Comparison of ENCODE assay signal across 31 cellular contexts in genomic region chr1:28869952-28870351, GRCh38. TPM values are rescaled to one million over a fixed set of nuclear protein-coding genes. Genes with fewer than 3 reads are reported as not detected.
"Had no signal": no experiment of that assay in that cellular context is flagged by ENCODE, and none has a peak within 500 bp of the region (broad histone marks: within the 10 kb centered on the region; RNA-seq: fewer than 3 reads in every experiment).

No MANE protein-coding gene starts in this region.

- H3K4me1 ChIP-seq: stomach, suprapubic skin, thyroid gland, tibial artery, tibial nerve, transverse colon, upper lobe of left lung, upper lobe of right lung, uterus, vagina had no signal

- H3K27me3 ChIP-seq: testis, thyroid gland, transverse colon, upper lobe of left lung, uterus, vagina had no signal

- H3K9me3 Mint-ChIP-seq: stimulated activated effector memory CD8-positive, alpha-beta T cell treated with anti-CD3 and anti-CD28 coated beads, Interleukin-12 subunit alpha, Interleukin-12 subunit beta, amount 100 ng/mL, for 72 hours; stimulated activated memory B cell treated with anti-CD40 and anti-IgM and Interleukin-4, amounts not matched to agents 10 μg/mL and 1 μg/mL and 100 μg/mL, for 72 hours; stimulated activated naive B cell treated with anti-CD40 and anti-IgM and Interleukin-4, amounts not matched to agents 10 μg/mL and 1 μg/mL and 100 μg/mL, for 72 hours; stimulated activated naive CD8-positive, alpha-beta T cell treated with anti-CD3 and anti-CD28 coated beads, Interleukin-15, amount 100 ng/mL, for 72 hours; stimulated activated naive CD8-positive, alpha-beta T cell treated with anti-CD3 and anti-CD28 coated beads, Interleukin-15, Interleukin-2, amounts not matched to agents 100 ng/mL and 50 ng/mL, for 24 hours; type B pancreatic cell had no signal

- H3K27ac Mint-ChIP-seq: stimulated activated effector memory CD8-positive, alpha-beta T cell treated with anti-CD3 and anti-CD28 coated beads, Interleukin-12 subunit alpha, Interleukin-12 subunit beta, amount 100 ng/mL, for 72 hours; stimulated activated memory B cell treated with anti-CD40 and anti-IgM and Interleukin-4, amounts not matched to agents 10 μg/mL and 1 μg/mL and 100 μg/mL, for 72 hours; stimulated activated naive B cell treated with anti-CD40 and anti-IgM and Interleukin-4, amounts not matched to agents 10 μg/mL and 1 μg/mL and 100 μg/mL, for 72 hours; stimulated activated naive CD8-positive, alpha-beta T cell treated with anti-CD3 and anti-CD28 coated beads, Interleukin-15, amount 100 ng/mL, for 72 hours; stimulated activated naive CD8-positive, alpha-beta T cell treated with anti-CD3 and anti-CD28 coated beads, Interleukin-15, Interleukin-2, amounts not matched to agents 100 ng/mL and 50 ng/mL, for 24 hours; type B pancreatic cell had no signal

- H3K9me3 ChIP-seq: stomach, suprapubic skin, testis, thoracic aorta, thyroid gland, tibial artery, tibial nerve, transverse colon, upper lobe of left lung, upper lobe of right lung, uterus, vagina had no signal

- H3K36me3 Mint-ChIP-seq: stimulated activated effector memory CD8-positive, alpha-beta T cell treated with anti-CD3 and anti-CD28 coated beads, Interleukin-12 subunit alpha, Interleukin-12 subunit beta, amount 100 ng/mL, for 72 hours; stimulated activated memory B cell treated with anti-CD40 and anti-IgM and Interleukin-4, amounts not matched to agents 10 μg/mL and 1 μg/mL and 100 μg/mL, for 72 hours; stimulated activated naive B cell treated with anti-CD40 and anti-IgM and Interleukin-4, amounts not matched to agents 10 μg/mL and 1 μg/mL and 100 μg/mL, for 72 hours; type B pancreatic cell had no signal

- H3K4me3 Mint-ChIP-seq: stimulated activated effector memory CD8-positive, alpha-beta T cell treated with anti-CD3 and anti-CD28 coated beads, Interleukin-12 subunit alpha, Interleukin-12 subunit beta, amount 100 ng/mL, for 72 hours; stimulated activated memory B cell treated with anti-CD40 and anti-IgM and Interleukin-4, amounts not matched to agents 10 μg/mL and 1 μg/mL and 100 μg/mL, for 72 hours; stimulated activated naive B cell treated with anti-CD40 and anti-IgM and Interleukin-4, amounts not matched to agents 10 μg/mL and 1 μg/mL and 100 μg/mL, for 72 hours; stimulated activated naive CD8-positive, alpha-beta T cell treated with anti-CD3 and anti-CD28 coated beads, Interleukin-15, amount 100 ng/mL, for 72 hours; stimulated activated naive CD8-positive, alpha-beta T cell treated with anti-CD3 and anti-CD28 coated beads, Interleukin-15, Interleukin-2, amounts not matched to agents 100 ng/mL and 50 ng/mL, for 24 hours; type B pancreatic cell had no signal

- FAIRE-seq: urothelium cell line had no signal

- H3K4me1 Mint-ChIP-seq: stimulated activated effector memory CD8-positive, alpha-beta T cell treated with anti-CD3 and anti-CD28 coated beads, Interleukin-12 subunit alpha, Interleukin-12 subunit beta, amount 100 ng/mL, for 72 hours; stimulated activated memory B cell treated with anti-CD40 and anti-IgM and Interleukin-4, amounts not matched to agents 10 μg/mL and 1 μg/mL and 100 μg/mL, for 72 hours; stimulated activated naive B cell treated with anti-CD40 and anti-IgM and Interleukin-4, amounts not matched to agents 10 μg/mL and 1 μg/mL and 100 μg/mL, for 72 hours; stimulated activated naive CD8-positive, alpha-beta T cell treated with anti-CD3 and anti-CD28 coated beads, Interleukin-15, amount 100 ng/mL, for 72 hours had no signal

- H3K36me3 ChIP-seq: stomach, suprapubic skin, thoracic aorta, thyroid gland, tibial artery, tibial nerve, transverse colon, upper lobe of left lung, upper lobe of right lung, uterus, vagina had no signal

- DNase-seq: stimulated activated CD4-positive, alpha-beta T cell treated with anti-CD3 and anti-CD28 coated beads, Interleukin-2, amount 100 ng/mL, for 48 hours; stimulated activated CD4-positive, alpha-beta T cell treated with anti-CD3 and anti-CD28 coated beads, Interleukin-4, amount 100 ng/mL, for 1 hour; stimulated activated CD4-positive, alpha-beta T cell treated with anti-CD3 and anti-CD28 coated beads, Interleukin-4, amount 100 ng/mL, for 24 hours; stimulated activated CD4-positive, alpha-beta T cell treated with anti-CD3 and anti-CD28 coated beads, Interleukin-4, amount 100 ng/mL, for 4 hours; stimulated activated CD8-positive, alpha-beta memory T cell treated with anti-CD3 and anti-CD28 coated beads, Interleukin-4, amount 100 ng/mL, for 48 hours; stimulated activated naive B cell treated with anti-CD40 and anti-IgM and Interleukin-4, amounts not matched to agents 10 μg/mL and 1 μg/mL and 100 μg/mL, for 72 hours; stimulated activated naive CD4-positive, alpha-beta T cell; stimulated activated naive CD4-positive, alpha-beta T cell treated with Interleukin-2 at 50 U/mL for 16 hours; stimulated activated naive CD8-positive, alpha-beta T cell treated with anti-CD3 and anti-CD28 coated beads, Interleukin-15, amount 100 ng/mL, for 72 hours; stimulated activated naive CD8-positive, alpha-beta T cell treated with anti-CD3 and anti-CD28 coated beads, Interleukin-15, Interleukin-2, amounts not matched to agents 100 U/mL and 50 U/mL, for 24 hours; stomach; substantia nigra; testis; thyroid gland; tibial artery; transverse colon; upper lobe of left lung; upper lobe of right lung; uterus had no signal

- ATAC-seq: stimulated activated effector memory CD8-positive, alpha-beta T cell treated with anti-CD3 and anti-CD28 coated beads, Interleukin-12 subunit alpha, Interleukin-12 subunit beta, amount 100 ng/mL, for 72 hours; stimulated activated memory B cell treated with anti-CD40 and anti-IgM and Interleukin-4, amounts not matched to agents 10 μg/mL and 1 μg/mL and 100 μg/mL, for 72 hours; stimulated activated naive B cell treated with anti-CD40 and anti-IgM and Interleukin-4, amounts not matched to agents 10 μg/mL and 1 μg/mL and 100 μg/mL, for 72 hours; stimulated activated naive CD8-positive, alpha-beta T cell treated with anti-CD3 and anti-CD28 coated beads, Interleukin-15, amount 100 ng/mL, for 72 hours; stimulated activated naive CD8-positive, alpha-beta T cell treated with anti-CD3 and anti-CD28 coated beads, Interleukin-15, Interleukin-2, amounts not matched to agents 100 U/mL and 50 U/mL, for 24 hours; upper lobe of right lung had no signal

- H3K27ac ChIP-seq: stomach, suprapubic skin, testis, thoracic aorta, thyroid gland, tibial artery, tibial nerve, transverse colon, upper lobe of left lung, upper lobe of right lung, uterus, vagina had no signal

- H3K4me3 ChIP-seq: stomach, suprapubic skin, testis, thoracic aorta, thyroid gland, tibial artery, tibial nerve, transverse colon, upper lobe of left lung, upper lobe of right lung, uterus, vagina had no signal

RNA-seq across cellular contexts. Expression of gene OPRD1, which starts 58.0 kb away (rescaled TPM):
- total RNA-seq: subcutaneous adipose tissue, suprapubic skin, thoracic aorta, tibial nerve, upper lobe of left lung, upper lobe of right lung, ureter had no signal
- polyA plus RNA-seq: urinary bladder had no signal
